In genomic region chr9:28651050-28651722, GRCh38 we compare ENCODE assay signal across 27 cellular contexts.
"Had no signal": no experiment of that assay in that cellular context is flagged by ENCODE, and none has a peak within 500 bp of the region (broad histone marks: within the 10 kb centered on the region; RNA-seq: fewer than 3 reads in every experiment).

No MANE protein-coding gene starts in this region.

- H3K27me3 ChIP-seq: breast epithelium, esophagus muscularis mucosa, foreskin keratinocyte, heart right ventricle, pancreas, uterus had no signal

- ATAC-seq: activated CD8-positive, alpha-beta T cell treated with anti-CD3 and anti-CD28 coated beads for 36 hours; activated naive CD8-positive, alpha-beta T cell treated with anti-CD3 and anti-CD28 coated beads, Interleukin-2, amount 50 U/mL, for 24 hours; foreskin keratinocyte; heart right ventricle; left cardiac atrium; left ventricle myocardium superior; pancreas; stimulated activated memory B cell treated with anti-CD40 and anti-IgM and Interleukin-4, amounts not matched to agents 10 μg/mL and 1 μg/mL and 100 μg/mL, for 72 hours; stimulated activated naive CD8-positive, alpha-beta T cell treated with anti-CD3 and anti-CD28 coated beads, Interleukin-15, amount 100 ng/mL, for 72 hours had no signal

- H3K4me2 ChIP-seq: smooth muscle cell had no signal

- H3K9me3 ChIP-seq: breast epithelium, esophagus muscularis mucosa, heart right ventricle, pancreas, prostate gland, uterus had no signal

- H3K27ac ChIP-seq: breast epithelium, esophagus muscularis mucosa, foreskin keratinocyte, heart right ventricle, pancreas, prostate gland, uterus had no signal

- H3K4me3 ChIP-seq: breast epithelium, esophagus muscularis mucosa, heart right ventricle, pancreas, prostate gland, smooth muscle cell, uterus had no signal

- H3K4me1 ChIP-seq: breast epithelium, esophagus muscularis mucosa, foreskin keratinocyte, heart right ventricle, pancreas, prostate gland, uterus had no signal

- H3K36me3 ChIP-seq: breast epithelium, esophagus muscularis mucosa, heart right ventricle, pancreas, prostate gland, uterus had no signal

- DNase-seq: activated CD4-positive, alpha-beta T cell treated with anti-CD3 and anti-CD28 coated beads for 1 hour; activated CD4-positive, alpha-beta T cell treated with anti-CD3 and anti-CD28 coated beads, Interleukin-2, amount 10 ng/mL, durations not matched to agents 7 days and 5 days; activated CD8-positive, alpha-beta T cell treated with anti-CD3 and anti-CD28 coated beads for 36 hours; activated naive CD8-positive, alpha-beta T cell treated with anti-CD3 and anti-CD28 coated beads, Interleukin-2, amount 50 U/mL, for 24 hours; activated T-cell treated with anti-CD3 and anti-CD28 coated beads, Interleukin-2, amount 50 U/mL, for 48 hours; amygdala; dermis blood vessel endothelial cell; effector CD4-positive, alpha-beta T cell; foreskin keratinocyte; heart right ventricle; left cardiac atrium; left ventricle myocardium superior; nucleus accumbens; pancreas; retina; stimulated activated CD4-positive, alpha-beta T cell treated with anti-CD3 and anti-CD28 coated beads, Interleukin-1b, Interleukin-23, amount 100 ng/mL, for 48 hours; stimulated activated CD4-positive, alpha-beta T cell treated with anti-CD3 and anti-CD28 coated beads, Interleukin-4, amount 100 ng/mL, for 4 hours; stimulated activated CD8-positive, alpha-beta memory T cell treated with anti-CD3 and anti-CD28 coated beads, Interleukin-4, amount 100 ng/mL, for 48 hours; stimulated activated naive CD8-positive, alpha-beta T cell treated with anti-CD3 and anti-CD28 coated beads, Interleukin-15, amount 100 ng/mL, for 72 hours; substantia nigra; T1000; uterus had no signal
